In genomic region chr20:10288954-10289646, GRCh38 we compare ENCODE assay signal across 1 cellular context.
TF ChIP-seq lines count a peak whose summit lies in the region.

No MANE protein-coding gene starts in this region.

TF ChIP-seq in H1, 55 proteins besides CTCF, POLR2A, EP300 and RAD21 (continued from another document):
- TF ChIP-seq, protein P1, sequence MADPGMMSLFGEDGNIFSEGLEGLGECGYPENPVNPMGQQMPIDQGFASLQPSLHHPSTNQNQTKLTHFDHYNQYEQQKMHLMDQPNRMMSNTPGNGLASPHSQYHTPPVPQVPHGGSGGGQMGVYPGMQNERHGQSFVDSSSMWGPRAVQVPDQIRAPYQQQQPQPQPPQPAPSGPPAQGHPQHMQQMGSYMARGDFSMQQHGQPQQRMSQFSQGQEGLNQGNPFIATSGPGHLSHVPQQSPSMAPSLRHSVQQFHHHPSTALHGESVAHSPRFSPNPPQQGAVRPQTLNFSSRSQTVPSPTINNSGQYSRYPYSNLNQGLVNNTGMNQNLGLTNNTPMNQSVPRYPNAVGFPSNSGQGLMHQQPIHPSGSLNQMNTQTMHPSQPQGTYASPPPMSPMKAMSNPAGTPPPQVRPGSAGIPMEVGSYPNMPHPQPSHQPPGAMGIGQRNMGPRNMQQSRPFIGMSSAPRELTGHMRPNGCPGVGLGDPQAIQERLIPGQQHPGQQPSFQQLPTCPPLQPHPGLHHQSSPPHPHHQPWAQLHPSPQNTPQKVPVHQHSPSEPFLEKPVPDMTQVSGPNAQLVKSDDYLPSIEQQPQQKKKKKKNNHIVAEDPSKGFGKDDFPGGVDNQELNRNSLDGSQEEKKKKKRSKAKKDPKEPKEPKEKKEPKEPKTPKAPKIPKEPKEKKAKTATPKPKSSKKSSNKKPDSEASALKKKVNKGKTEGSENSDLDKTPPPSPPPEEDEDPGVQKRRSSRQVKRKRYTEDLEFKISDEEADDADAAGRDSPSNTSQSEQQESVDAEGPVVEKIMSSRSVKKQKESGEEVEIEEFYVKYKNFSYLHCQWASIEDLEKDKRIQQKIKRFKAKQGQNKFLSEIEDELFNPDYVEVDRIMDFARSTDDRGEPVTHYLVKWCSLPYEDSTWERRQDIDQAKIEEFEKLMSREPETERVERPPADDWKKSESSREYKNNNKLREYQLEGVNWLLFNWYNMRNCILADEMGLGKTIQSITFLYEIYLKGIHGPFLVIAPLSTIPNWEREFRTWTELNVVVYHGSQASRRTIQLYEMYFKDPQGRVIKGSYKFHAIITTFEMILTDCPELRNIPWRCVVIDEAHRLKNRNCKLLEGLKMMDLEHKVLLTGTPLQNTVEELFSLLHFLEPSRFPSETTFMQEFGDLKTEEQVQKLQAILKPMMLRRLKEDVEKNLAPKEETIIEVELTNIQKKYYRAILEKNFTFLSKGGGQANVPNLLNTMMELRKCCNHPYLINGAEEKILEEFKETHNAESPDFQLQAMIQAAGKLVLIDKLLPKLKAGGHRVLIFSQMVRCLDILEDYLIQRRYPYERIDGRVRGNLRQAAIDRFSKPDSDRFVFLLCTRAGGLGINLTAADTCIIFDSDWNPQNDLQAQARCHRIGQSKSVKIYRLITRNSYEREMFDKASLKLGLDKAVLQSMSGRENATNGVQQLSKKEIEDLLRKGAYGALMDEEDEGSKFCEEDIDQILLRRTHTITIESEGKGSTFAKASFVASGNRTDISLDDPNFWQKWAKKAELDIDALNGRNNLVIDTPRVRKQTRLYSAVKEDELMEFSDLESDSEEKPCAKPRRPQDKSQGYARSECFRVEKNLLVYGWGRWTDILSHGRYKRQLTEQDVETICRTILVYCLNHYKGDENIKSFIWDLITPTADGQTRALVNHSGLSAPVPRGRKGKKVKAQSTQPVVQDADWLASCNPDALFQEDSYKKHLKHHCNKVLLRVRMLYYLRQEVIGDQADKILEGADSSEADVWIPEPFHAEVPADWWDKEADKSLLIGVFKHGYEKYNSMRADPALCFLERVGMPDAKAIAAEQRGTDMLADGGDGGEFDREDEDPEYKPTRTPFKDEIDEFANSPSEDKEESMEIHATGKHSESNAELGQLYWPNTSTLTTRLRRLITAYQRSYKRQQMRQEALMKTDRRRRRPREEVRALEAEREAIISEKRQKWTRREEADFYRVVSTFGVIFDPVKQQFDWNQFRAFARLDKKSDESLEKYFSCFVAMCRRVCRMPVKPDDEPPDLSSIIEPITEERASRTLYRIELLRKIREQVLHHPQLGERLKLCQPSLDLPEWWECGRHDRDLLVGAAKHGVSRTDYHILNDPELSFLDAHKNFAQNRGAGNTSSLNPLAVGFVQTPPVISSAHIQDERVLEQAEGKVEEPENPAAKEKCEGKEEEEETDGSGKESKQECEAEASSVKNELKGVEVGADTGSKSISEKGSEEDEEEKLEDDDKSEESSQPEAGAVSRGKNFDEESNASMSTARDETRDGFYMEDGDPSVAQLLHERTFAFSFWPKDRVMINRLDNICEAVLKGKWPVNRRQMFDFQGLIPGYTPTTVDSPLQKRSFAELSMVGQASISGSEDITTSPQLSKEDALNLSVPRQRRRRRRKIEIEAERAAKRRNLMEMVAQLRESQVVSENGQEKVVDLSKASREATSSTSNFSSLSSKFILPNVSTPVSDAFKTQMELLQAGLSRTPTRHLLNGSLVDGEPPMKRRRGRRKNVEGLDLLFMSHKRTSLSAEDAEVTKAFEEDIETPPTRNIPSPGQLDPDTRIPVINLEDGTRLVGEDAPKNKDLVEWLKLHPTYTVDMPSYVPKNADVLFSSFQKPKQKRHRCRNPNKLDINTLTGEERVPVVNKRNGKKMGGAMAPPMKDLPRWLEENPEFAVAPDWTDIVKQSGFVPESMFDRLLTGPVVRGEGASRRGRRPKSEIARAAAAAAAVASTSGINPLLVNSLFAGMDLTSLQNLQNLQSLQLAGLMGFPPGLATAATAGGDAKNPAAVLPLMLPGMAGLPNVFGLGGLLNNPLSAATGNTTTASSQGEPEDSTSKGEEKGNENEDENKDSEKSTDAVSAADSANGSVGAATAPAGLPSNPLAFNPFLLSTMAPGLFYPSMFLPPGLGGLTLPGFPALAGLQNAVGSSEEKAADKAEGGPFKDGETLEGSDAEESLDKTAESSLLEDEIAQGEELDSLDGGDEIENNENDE (IDR thresholded peaks at IDR 0.05; ENCODE audit: insufficient replicate concordance, low read length) = no peak
- TF ChIP-seq SAP30 (IDR thresholded peaks at IDR 0.05; ENCODE audit: insufficient read depth, insufficient replicate concordance, low read length) (no peak), EGR1 (IDR thresholded peaks at IDR 0.05; ENCODE audit: borderline replicate concordance, low read depth, low read length) (no peak), NANOG (IDR thresholded peaks at IDR 0.05; ENCODE audit: insufficient read depth, low read depth, low read length, poor library complexity, severe bottlenecking) (no peak), CBX5 (IDR thresholded peaks at IDR 0.05; ENCODE audit: low read depth, low read length) (no peak), SP1 (IDR thresholded peaks at IDR 0.05; ENCODE audit: low read depth, low read length) (no peak), SRF (IDR thresholded peaks at IDR 0.05; ENCODE audit: low read depth, low read length) (no peak), KDM1A (IDR thresholded peaks at IDR 0.05; ENCODE audit: borderline replicate concordance, low read length) (no peak), CHD2 (IDR thresholded peaks at IDR 0.05; ENCODE audit: low read length) (no peak), MAX (IDR thresholded peaks at IDR 0.05) (no peak), GABPA (IDR thresholded peaks at IDR 0.05; ENCODE audit: borderline replicate concordance, insufficient read depth, low read length) (no peak), CBX8 (IDR thresholded peaks at IDR 0.05; ENCODE audit: borderline replicate concordance, low read depth, low read length) (no peak)
